ENCODE assay signal across 7 cellular contexts in genomic region chr2:224655006-224655537, GRCh38.
"Had no signal": no experiment of that assay in that cellular context is flagged by ENCODE, and none has a peak within 500 bp of the region (broad histone marks: within the 10 kb centered on the region; RNA-seq: fewer than 3 reads in every experiment).

No MANE protein-coding gene starts in this region.

- H3K27ac Mint-ChIP-seq: GM23338, H9, HFFc6, IgD-negative memory B cell had no signal

- H3K36me3 Mint-ChIP-seq: IgD-negative memory B cell had no signal

- DNase-seq: H9, HCEC 1CT, HFFc6 had no signal

- H3K27ac ChIP-seq: HL-60 had no signal

- H3K9me3 Mint-ChIP-seq: IgD-negative memory B cell had no signal

- H3K4me1 Mint-ChIP-seq: GM23338, H9 had no signal

- H3K27me3 Mint-ChIP-seq: IgD-negative memory B cell had no signal

- H3K4me3 ChIP-seq: GM23338 had no signal

- ATAC-seq: GM23338, HepG2 had no signal

- H3K4me3 Mint-ChIP-seq: GM23338, H9, HFFc6, IgD-negative memory B cell had no signal
